1 cellular context compared by ENCODE assay signal in the genomic region with DNA sequence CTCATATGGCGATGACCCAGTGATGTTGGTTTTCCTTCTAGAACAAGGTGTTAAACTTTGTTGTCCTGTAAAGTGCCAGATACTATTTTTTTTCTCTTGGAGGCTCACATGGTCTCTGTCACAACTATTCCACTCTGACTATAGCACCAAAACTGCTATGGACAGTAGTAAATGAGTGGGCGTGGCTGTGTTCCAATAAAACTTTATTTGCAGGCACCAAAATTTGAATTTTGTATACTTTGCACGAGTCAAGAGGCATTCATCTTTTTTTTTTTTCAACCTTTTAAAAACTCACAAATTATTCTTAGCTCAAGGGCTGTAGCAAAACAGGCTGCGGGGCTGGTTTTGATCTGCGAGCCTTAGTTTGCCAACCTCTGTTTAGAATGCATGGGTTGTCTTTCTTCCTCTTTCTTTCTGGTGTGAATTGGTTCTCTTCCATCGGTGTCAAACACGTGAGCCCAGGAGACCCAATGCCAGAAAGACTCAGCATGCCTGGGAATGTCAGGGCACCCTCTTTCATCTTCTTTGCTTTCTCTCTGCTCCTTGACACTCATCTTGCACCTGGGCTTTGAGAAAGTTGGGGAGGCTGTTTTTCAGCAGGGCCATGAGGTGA.
TF ChIP-seq lines count a peak whose summit lies in the region.

No MANE protein-coding gene starts in this region.

TF ChIP-seq in GM23338, 12 proteins besides CTCF, POLR2A, EP300 and RAD21 (continued from another document):
- TF ChIP-seq, protein P1, sequence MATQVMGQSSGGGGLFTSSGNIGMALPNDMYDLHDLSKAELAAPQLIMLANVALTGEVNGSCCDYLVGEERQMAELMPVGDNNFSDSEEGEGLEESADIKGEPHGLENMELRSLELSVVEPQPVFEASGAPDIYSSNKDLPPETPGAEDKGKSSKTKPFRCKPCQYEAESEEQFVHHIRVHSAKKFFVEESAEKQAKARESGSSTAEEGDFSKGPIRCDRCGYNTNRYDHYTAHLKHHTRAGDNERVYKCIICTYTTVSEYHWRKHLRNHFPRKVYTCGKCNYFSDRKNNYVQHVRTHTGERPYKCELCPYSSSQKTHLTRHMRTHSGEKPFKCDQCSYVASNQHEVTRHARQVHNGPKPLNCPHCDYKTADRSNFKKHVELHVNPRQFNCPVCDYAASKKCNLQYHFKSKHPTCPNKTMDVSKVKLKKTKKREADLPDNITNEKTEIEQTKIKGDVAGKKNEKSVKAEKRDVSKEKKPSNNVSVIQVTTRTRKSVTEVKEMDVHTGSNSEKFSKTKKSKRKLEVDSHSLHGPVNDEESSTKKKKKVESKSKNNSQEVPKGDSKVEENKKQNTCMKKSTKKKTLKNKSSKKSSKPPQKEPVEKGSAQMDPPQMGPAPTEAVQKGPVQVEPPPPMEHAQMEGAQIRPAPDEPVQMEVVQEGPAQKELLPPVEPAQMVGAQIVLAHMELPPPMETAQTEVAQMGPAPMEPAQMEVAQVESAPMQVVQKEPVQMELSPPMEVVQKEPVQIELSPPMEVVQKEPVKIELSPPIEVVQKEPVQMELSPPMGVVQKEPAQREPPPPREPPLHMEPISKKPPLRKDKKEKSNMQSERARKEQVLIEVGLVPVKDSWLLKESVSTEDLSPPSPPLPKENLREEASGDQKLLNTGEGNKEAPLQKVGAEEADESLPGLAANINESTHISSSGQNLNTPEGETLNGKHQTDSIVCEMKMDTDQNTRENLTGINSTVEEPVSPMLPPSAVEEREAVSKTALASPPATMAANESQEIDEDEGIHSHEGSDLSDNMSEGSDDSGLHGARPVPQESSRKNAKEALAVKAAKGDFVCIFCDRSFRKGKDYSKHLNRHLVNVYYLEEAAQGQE (IDR thresholded peaks at IDR 0.05; ENCODE audit: unreplicated experiment), result no peak
- no peak for TF ChIP-seq NANOG (IDR thresholded peaks at IDR 0.05; ENCODE audit: borderline replicate concordance)
TF ChIP-seq in GM23338: peak in this region for 0.
